Comparison of ENCODE assay signal across 19 cellular contexts in genomic region chr1:21028520-21029145, GRCh38.
"Had no signal": no experiment of that assay in that cellular context is flagged by ENCODE, and none has a peak within 500 bp of the region (broad histone marks: within the 10 kb centered on the region; RNA-seq: fewer than 3 reads in every experiment).

No MANE protein-coding gene starts in this region.

- H3K36me3 ChIP-seq: esophagus squamous epithelium, gastroesophageal sphincter, neutrophil, suprapubic skin, thyroid gland, upper lobe of left lung had no signal

- DNase-seq: cerebellar nuclear complex; dermis blood vessel endothelial cell; esophagus squamous epithelium; foreskin fibroblast; glutamatergic neuron; left ventricle myocardium superior; mesenchymal stem cell; midbrain; naive B cell; stimulated activated CD4-positive, alpha-beta T cell treated with anti-CD3 and anti-CD28 coated beads, Interleukin-2, amount 100 ng/mL, for 48 hours; stimulated activated naive CD8-positive, alpha-beta T cell treated with anti-CD3 and anti-CD28 coated beads, Interleukin-15, Interleukin-2, amounts not matched to agents 100 U/mL and 50 U/mL, for 24 hours; thyroid gland had no signal

- FAIRE-seq: keratinocyte had no signal

- ATAC-seq: gastroesophageal sphincter; left ventricle myocardium superior; stimulated activated naive CD8-positive, alpha-beta T cell treated with anti-CD3 and anti-CD28 coated beads, Interleukin-15, Interleukin-2, amounts not matched to agents 100 U/mL and 50 U/mL, for 24 hours had no signal

- H3K27me3 Mint-ChIP-seq: naive B cell had no signal

- H3K9me3 Mint-ChIP-seq: naive B cell had no signal

- H3K4me1 ChIP-seq: suprapubic skin, upper lobe of left lung had no signal

- H3K4me2 ChIP-seq: smooth muscle cell had no signal

- H3K9me3 ChIP-seq: esophagus squamous epithelium, gastroesophageal sphincter, neutrophil, suprapubic skin, thyroid gland, upper lobe of left lung had no signal

- H3K27me3 ChIP-seq: esophagus squamous epithelium, gastroesophageal sphincter, neutrophil, suprapubic skin, thyroid gland, upper lobe of left lung had no signal

- H3K27ac ChIP-seq: esophagus squamous epithelium, gastroesophageal sphincter, neutrophil, suprapubic skin, thyroid gland, upper lobe of left lung had no signal

- H3K4me3 ChIP-seq: esophagus squamous epithelium, gastroesophageal sphincter, lung, smooth muscle cell, suprapubic skin, thyroid gland, upper lobe of left lung had no signal
